14 cellular contexts compared by ENCODE assay signal in the genomic region with DNA sequence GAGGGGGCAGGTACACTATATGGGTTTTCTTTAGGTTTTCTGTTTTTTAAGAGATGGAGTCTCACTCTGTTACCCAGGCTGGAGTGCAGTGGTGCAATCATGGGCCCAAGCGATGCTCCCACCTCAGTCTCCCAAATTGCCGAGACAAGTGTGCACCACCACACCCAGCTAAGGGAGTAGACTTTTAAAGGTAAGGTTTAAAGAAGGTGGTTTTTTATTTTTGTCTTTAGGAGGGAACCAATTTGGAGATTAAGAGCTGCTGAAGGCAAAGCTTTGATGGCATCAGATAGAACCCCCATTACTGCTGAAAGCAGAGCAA.
"Had no signal": no experiment of that assay in that cellular context is flagged by ENCODE, and none has a peak within 500 bp of the region (broad histone marks: within the 10 kb centered on the region; RNA-seq: fewer than 3 reads in every experiment).

No MANE protein-coding gene starts in this region.

- FAIRE-seq: endometrium, islet of Langerhans had no signal

- H3K27ac Mint-ChIP-seq: activated B cell treated with CpG ODN at 0.5 μM for 24 hours had no signal

- H3K27ac ChIP-seq: adrenal gland, dorsolateral prefrontal cortex, transverse colon had no signal

- DNase-seq: activated B cell treated with CpG ODN at 0.5 μM for 24 hours; activated CD4-positive, alpha-beta T cell treated with anti-CD3 and anti-CD28 coated beads for 48 hours; activated effector memory CD4-positive, alpha-beta T cell treated with Interleukin-2 at 50 U/mL for 16 hours; dorsolateral prefrontal cortex; naive B cell; stimulated activated CD4-positive, alpha-beta T cell treated with anti-CD3 and anti-CD28 coated beads, Interleukin-2, amount 100 ng/mL, for 48 hours; stimulated activated naive CD4-positive, alpha-beta T cell; T-helper 1 cell; transverse colon had no signal

- H3K4me3 Mint-ChIP-seq: activated B cell treated with CpG ODN at 0.5 μM for 24 hours had no signal

- H3K27me3 ChIP-seq: adrenal gland, cardiac muscle cell, dorsolateral prefrontal cortex, transverse colon had no signal

- H3K9me3 Mint-ChIP-seq: activated B cell treated with CpG ODN at 0.5 μM for 24 hours; activated naive CD4-positive, alpha-beta T cell treated with anti-CD3 and anti-CD28 coated beads, Interleukin-2, amount 50 U/mL, for 24 hours; naive B cell had no signal

- H3K27me3 Mint-ChIP-seq: activated B cell treated with CpG ODN at 0.5 μM for 24 hours; activated naive CD4-positive, alpha-beta T cell treated with anti-CD3 and anti-CD28 coated beads, Interleukin-2, amount 50 U/mL, for 24 hours; naive B cell had no signal

- H3K9me3 ChIP-seq: adrenal gland, transverse colon had no signal

- H3K4me3 ChIP-seq: adrenal gland, cardiac muscle cell, dorsolateral prefrontal cortex, transverse colon had no signal
